In the genomic region with DNA sequence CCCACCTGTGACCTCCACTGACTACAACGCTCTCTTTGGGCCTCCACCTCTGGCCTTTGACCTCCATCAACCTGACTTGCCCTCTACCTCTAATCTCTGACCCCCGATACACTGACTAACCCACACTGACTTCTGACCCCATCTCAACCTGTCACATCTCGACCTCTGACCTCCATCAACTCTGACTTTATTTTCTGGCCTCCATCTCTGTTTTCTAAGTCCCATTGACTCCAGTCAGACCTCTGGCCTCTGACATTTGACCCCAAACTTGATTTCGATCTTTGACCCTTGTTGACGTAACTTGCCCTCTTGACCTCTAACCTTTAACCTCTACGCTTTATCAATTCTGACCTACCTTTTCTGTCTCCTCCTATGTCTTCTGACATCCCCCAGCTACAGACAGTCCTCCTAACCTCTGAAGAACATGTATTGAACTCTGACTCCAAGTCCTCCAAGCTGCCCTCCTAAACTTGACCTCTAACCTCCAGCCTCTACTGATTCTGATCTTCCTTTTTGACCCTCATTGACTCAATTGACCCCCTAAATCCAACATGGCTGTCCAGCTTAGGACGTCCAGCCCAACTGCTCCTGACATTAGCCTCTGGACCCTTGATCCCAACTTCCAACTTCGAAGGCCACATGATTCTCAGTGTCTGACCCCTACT, we compare ENCODE assay signal across 15 cellular contexts. TPM values are rescaled to one million over a fixed set of nuclear protein-coding genes. Genes with fewer than 3 reads are reported as not detected.
A peak's percentile ranks its signal among the peaks of the same experiment; 100 is the strongest.
DNase-seq lines count a peak whose midpoint lies in the region; ATAC-seq and TF ChIP-seq lines count a peak whose summit lies in the region.
"Had no signal": no experiment of that assay in that cellular context is flagged by ENCODE, and none has a peak within 500 bp of the region (broad histone marks: within the 10 kb centered on the region; RNA-seq: fewer than 3 reads in every experiment).

No MANE protein-coding gene starts in this region.

- peak; percentile 30 for DNase-seq in NCI-H2227 (lab: John Stamatoyannopoulos, UW; ENCODE audit: unreplicated experiment)
- no peak for DNase-seq in NCI-H2227 treated with DMSO at 0.1 percent for 48 hours (lab: John Stamatoyannopoulos, UW)
- peak; percentile 30 for DNase-seq in PC-3
- no peak for DNase-seq in stimulated activated naive CD4-positive, alpha-beta T cell treated with Interleukin-2 at 50 U/mL for 16 hours (lab: John Stamatoyannopoulos, UW)
- DNase-seq in foreskin melanocyte = no peak
- DNase-seq in NCI-H187 (lab: John Stamatoyannopoulos, UW) = no peak
- DNase-seq: DND-41, IMR-90, NCI-H1436 treated with DMSO at 0.1 percent for 48 hours, NCI-H2081 treated with DMSO at 0.1 percent for 48 hours had no signal

- H3K27ac ChIP-seq in C4-2B (peak overlapping the region; percentile 61; the same call in 1 of the 2 replicates), PC-3 (ENCODE audit: low read length) (no peak overlapping the region), liver (ENCODE audit: low read depth in 1 of 2, low read length in 2 of 2) (no peak overlapping the region)

- 0 out of 2 replicates have a peak, but pooled peaks cover 6% of the 10 kb centered on the region for H4K20me1 ChIP-seq in PC-3 (ENCODE audit: low read length)

- H2AFZ ChIP-seq in PC-3 (ENCODE audit: low read length) = no peak overlapping the region

- H3K4me2 ChIP-seq in PC-3 (ENCODE audit: low read length) = no peak overlapping the region
- H3K4me2 ChIP-seq: SK-N-SH had no signal

- H3K9ac ChIP-seq in PC-3 (ENCODE audit: low read length) (no peak overlapping the region), liver (ENCODE audit: low read depth in 1 of 2, low read length in 2 of 2) (no peak overlapping the region)
- H3K9ac ChIP-seq: SK-N-SH had no signal

- POLR2A ChIA-PET in PC-3 (lab: Charles Lee; ENCODE audit: unreplicated experiment) = no interaction called here

- no peak for TF ChIP-seq RAD21 in liver (IDR thresholded peaks at IDR 0.05)

- BruUV-seq in PC-3 (replicated peaks; lab: Mats Ljungman, UMichigan) = no TSS peak

- no peaks in the 10 kb centered on the region for H3K36me3 ChIP-seq in PC-3 (ENCODE audit: low read depth, low read length)
- peaks cover 0 to 3% (median 0%) of the 10 kb centered on the region in 4 donors for H3K36me3 ChIP-seq in liver (ENCODE audit: control insufficient read depth in 4 of 4, insufficient read depth in 3 of 4, low read depth in 1 of 4, low read length in 3 of 4)

- H3K4me1 ChIP-seq in PC-3 (ENCODE audit: insufficient read depth, low read length) (no peaks in the 10 kb centered on the region), liver (ENCODE audit: control insufficient read depth in 4 of 4, insufficient read depth in 4 of 4, low read length in 3 of 4) (no peaks in the 10 kb centered on the region)

- H3K27me3 ChIP-seq in PC-3 (ENCODE audit: low read length) = no peaks in the 10 kb centered on the region
- no peaks in the 10 kb centered on the region for H3K27me3 ChIP-seq in liver (ENCODE audit: control insufficient read depth in 4 of 4, insufficient read depth in 4 of 4, low read length in 3 of 4)

- H3K9me2 ChIP-seq in PC-3 (replicated peaks; ENCODE audit: low read length) = no peaks in the 10 kb centered on the region
- H3K9me2 ChIP-seq: SK-N-SH had no signal

- intact Hi-C loops in PC-3 (cut with micrococcal nuclease) = no loop called here

- WGBS in liver = 67% methylated on average over 8 of the region's 8 CpGs

- no peaks in the 10 kb centered on the region for H3F3A ChIP-seq in PC-3 (ENCODE audit: low read length, unreplicated experiment)

- CTCF ChIA-PET in PC-3 (lab: Charles Lee) = no interaction called here

- no peak for ATAC-seq in PC-3
- ATAC-seq: Right ventricle myocardium inferior had no signal

- H3K4me3 ChIP-seq in PC-3 (ENCODE audit: low read length) (no peak overlapping the region), liver (ENCODE audit: low read depth in 1 of 3, low read length in 3 of 3) (no peak overlapping the region)

- H3K79me2 ChIP-seq in PC-3 (ENCODE audit: low read length) = no peaks in the 10 kb centered on the region

- H3K9me3 ChIP-seq in PC-3 (ENCODE audit: low read length) (no peaks in the 10 kb centered on the region), liver (ENCODE audit: control insufficient read depth in 4 of 4, low read length in 3 of 4) (no peaks in the 10 kb centered on the region)
- H3K9me3 ChIP-seq: SK-N-SH had no signal

- TF ChIP-seq CTCF in C4-2B (conservative IDR thresholded peaks at IDR 0.05) (no peak), PC-3 (conservative IDR thresholded peaks at IDR 0.05; ENCODE audit: low read depth, low read length) (no peak), liver (IDR thresholded peaks at IDR 0.05; ENCODE audit: low read depth, low read length, missing input control) (no peak)

TF ChIP-seq in liver, 16 proteins besides CTCF, POLR2A, EP300 and RAD21:
- TF ChIP-seq, protein P1, sequence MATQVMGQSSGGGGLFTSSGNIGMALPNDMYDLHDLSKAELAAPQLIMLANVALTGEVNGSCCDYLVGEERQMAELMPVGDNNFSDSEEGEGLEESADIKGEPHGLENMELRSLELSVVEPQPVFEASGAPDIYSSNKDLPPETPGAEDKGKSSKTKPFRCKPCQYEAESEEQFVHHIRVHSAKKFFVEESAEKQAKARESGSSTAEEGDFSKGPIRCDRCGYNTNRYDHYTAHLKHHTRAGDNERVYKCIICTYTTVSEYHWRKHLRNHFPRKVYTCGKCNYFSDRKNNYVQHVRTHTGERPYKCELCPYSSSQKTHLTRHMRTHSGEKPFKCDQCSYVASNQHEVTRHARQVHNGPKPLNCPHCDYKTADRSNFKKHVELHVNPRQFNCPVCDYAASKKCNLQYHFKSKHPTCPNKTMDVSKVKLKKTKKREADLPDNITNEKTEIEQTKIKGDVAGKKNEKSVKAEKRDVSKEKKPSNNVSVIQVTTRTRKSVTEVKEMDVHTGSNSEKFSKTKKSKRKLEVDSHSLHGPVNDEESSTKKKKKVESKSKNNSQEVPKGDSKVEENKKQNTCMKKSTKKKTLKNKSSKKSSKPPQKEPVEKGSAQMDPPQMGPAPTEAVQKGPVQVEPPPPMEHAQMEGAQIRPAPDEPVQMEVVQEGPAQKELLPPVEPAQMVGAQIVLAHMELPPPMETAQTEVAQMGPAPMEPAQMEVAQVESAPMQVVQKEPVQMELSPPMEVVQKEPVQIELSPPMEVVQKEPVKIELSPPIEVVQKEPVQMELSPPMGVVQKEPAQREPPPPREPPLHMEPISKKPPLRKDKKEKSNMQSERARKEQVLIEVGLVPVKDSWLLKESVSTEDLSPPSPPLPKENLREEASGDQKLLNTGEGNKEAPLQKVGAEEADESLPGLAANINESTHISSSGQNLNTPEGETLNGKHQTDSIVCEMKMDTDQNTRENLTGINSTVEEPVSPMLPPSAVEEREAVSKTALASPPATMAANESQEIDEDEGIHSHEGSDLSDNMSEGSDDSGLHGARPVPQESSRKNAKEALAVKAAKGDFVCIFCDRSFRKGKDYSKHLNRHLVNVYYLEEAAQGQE (IDR thresholded peaks at IDR 0.05) = no peak
- TF ChIP-seq TAF1 (conservative IDR thresholded peaks at IDR 0.05) = no peak
- TF ChIP-seq NR2F2 (IDR thresholded peaks at IDR 0.05) = peak; percentile 100
- TF ChIP-seq HNF4A (conservative IDR thresholded peaks at IDR 0.05) = peak; percentile 9 to 61
- TF ChIP-seq, protein P2, sequence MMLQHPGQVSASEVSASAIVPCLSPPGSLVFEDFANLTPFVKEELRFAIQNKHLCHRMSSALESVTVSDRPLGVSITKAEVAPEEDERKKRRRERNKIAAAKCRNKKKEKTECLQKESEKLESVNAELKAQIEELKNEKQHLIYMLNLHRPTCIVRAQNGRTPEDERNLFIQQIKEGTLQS (IDR thresholded peaks at IDR 0.05) = no peak
- peak in 1 of 2 donors; percentile 58 for TF ChIP-seq RXRA (IDR thresholded peaks at IDR 0.05)

RNA-seq across cellular contexts. Expression of gene ACP4, which starts 0.8 kb away (rescaled TPM):
- total RNA-seq in PC-3 (2014; rRNA removed) (not detected in 2 replicates), liver (not detected)
- under 1 TPM; 0.06 to 0.19 TPM for polyA plus RNA-seq in liver
- total RNA-seq: H7, IMR-90, Right ventricle myocardium inferior had no signal
- polyA plus RNA-seq: IMR-90, SK-N-SH had no signal

RNA-seq across cellular contexts. Expression of gene GPR32, which starts 20.8 kb away (rescaled TPM):
- total RNA-seq in PC-3 (2014; rRNA removed) (not detected in 2 replicates), liver (not detected)
- polyA plus RNA-seq in liver = not detected
- total RNA-seq: H7, IMR-90, Right ventricle myocardium inferior had no signal
- polyA plus RNA-seq: IMR-90, SK-N-SH had no signal

RNA-seq across cellular contexts. Expression of gene KLK1, which starts 32.6 kb away (rescaled TPM):
- total RNA-seq in PC-3 (2014; rRNA removed) (not detected in 2 replicates), liver (not detected)
- polyA plus RNA-seq in liver = not detected
- total RNA-seq: H7, IMR-90 had no signal
- polyA plus RNA-seq: IMR-90, SK-N-SH had no signal

RNA-seq across cellular contexts. Expression of gene KLK15, which starts 42.3 kb away (rescaled TPM):
- total RNA-seq in PC-3 (2014; rRNA removed) (1.3 TPM in 1 of 2 replicates, not detected in the other), liver (not detected)
- polyA plus RNA-seq in liver = not detected
- total RNA-seq: H7, IMR-90, Right ventricle myocardium inferior had no signal
- polyA plus RNA-seq: IMR-90, SK-N-SH had no signal

Comparison
In these comparisons a context has a peak if more than half of its experiments do, and no peak if none do; other contexts are left out.
1. DNase-seq: peak in NCI-H2227 (single experiment) and PC-3 (single experiment); none in NCI-H2227 treated with DMSO at 0.1 percent for 48 hours (single experiment), stimulated activated naive CD4-positive, alpha-beta T cell treated with Interleukin-2 at 50 U/mL for 16 hours (single experiment), foreskin melanocyte (single experiment) and NCI-H187 (0 of 2).